In the genomic region with DNA sequence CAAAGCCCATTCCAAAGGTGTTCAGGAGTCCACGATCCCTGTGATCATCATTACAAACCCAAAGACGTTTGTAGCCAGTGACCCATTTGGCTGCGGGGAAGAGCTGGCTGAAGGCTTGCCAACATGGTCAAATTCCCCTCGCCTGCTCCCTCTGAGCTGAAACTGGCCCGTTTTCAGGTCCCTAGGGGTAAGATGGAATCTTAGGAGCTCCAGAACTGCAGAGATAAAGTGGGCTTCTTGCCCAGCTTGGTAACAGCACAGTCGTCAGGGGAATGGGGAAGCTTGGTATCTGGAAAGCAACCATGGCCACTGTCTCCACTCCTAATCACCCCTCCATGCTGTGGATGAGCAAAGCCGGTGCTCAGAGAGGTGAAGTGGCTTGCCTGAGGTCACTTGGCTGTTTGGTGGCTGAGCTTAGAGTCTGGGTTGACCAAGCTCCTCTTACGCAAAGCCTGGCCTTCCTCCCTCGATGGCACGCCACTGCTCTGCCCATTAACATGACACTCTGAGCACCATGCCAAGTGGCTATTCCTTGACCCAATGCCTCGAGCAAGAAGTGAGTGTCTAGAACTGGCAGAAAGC, we compare ENCODE assay signal across 13 cellular contexts.
DNase-seq lines count a peak whose midpoint lies in the region; ATAC-seq and TF ChIP-seq lines count a peak whose summit lies in the region.
"Had no signal": no experiment of that assay in that cellular context is flagged by ENCODE, and none has a peak within 500 bp of the region (broad histone marks: within the 10 kb centered on the region; RNA-seq: fewer than 3 reads in every experiment).

No MANE protein-coding gene starts in this region.

- H3K4me1 ChIP-seq in heart right ventricle: peaks cover 27 to 93% (median 80%) of the 10 kb centered on the region in 9 donors
- peaks cover 95% of the 10 kb centered on the region for H3K4me1 ChIP-seq in psoas muscle
- no peaks in the 10 kb centered on the region for H3K4me1 ChIP-seq in naive thymus-derived CD4-positive, alpha-beta T cell (ENCODE audit: control insufficient read depth in 2 of 2, insufficient read depth in 2 of 2, low read length in 2 of 2)

- intact Hi-C loops in heart right ventricle (cut with DNase I): loop anchor here in 1 of 10 donors (1.0 kb wide), 1 partner anchor 15 kb away; no protein-coding TSS in a partner anchor
- intact Hi-C loops in psoas muscle (cut with DNase I): loop anchor here in 1 of 2 donors (5.0 kb wide), 1 partner anchor 37 kb away; no protein-coding TSS in a partner anchor
- intact Hi-C loops in naive thymus-derived CD4-positive, alpha-beta T cell (cut with micrococcal nuclease): no loop called here
- intact Hi-C loops in activated T-helper 2 cell treated with anti-CD3 and anti-CD28 coated beads, Interferon-gamma antibody, Interleukin-2, Interleukin-4, amounts not matched to agents 10 μg/mL and 5 μg/mL and 100 μg/mL, durations not matched to agents 14 hours and 24 hours and 36 hours (cut with micrococcal nuclease): no loop called here

- in situ Hi-C loops in astrocyte of the cerebellum (cut with HindIII; ENCODE audit: low sequenced_read_pairs): no loop called here

- H3K36me3 ChIP-seq in heart right ventricle (peaks cover 0 to 16% (median 0%) of the 10 kb centered on the region in 9 donors), psoas muscle (ENCODE audit: insufficient read depth in 1 of 2, low read depth in 1 of 2) (peaks cover 0 to 7% of the 10 kb centered on the region in 2 donors)
- H3K36me3 ChIP-seq in naive thymus-derived CD4-positive, alpha-beta T cell (ENCODE audit: control insufficient read depth in 2 of 3, insufficient read depth in 3 of 3, low read length in 3 of 3): no peaks in the 10 kb centered on the region

- CTCF ChIA-PET in naive thymus-derived CD4-positive, alpha-beta T cell (lab: Charles Lee): no interaction called here

- POLR2A ChIA-PET in naive thymus-derived CD4-positive, alpha-beta T cell (lab: Charles Lee): interaction anchor here (1.3 kb wide), 1 partner anchor 18 kb away, joined by 3 read pairs; no protein-coding TSS in a partner anchor

- H3K4me3 ChIP-seq in astrocyte of the cerebellum (ENCODE audit: low read depth, low read length) (no peak overlapping the region), heart right ventricle (no peak overlapping the region), psoas muscle (no peak overlapping the region)
- H3K4me3 ChIP-seq in naive thymus-derived CD4-positive, alpha-beta T cell (ENCODE audit: low read length): no peak overlapping the region
- H3K4me3 ChIP-seq: BLaER1 treated with 17β-estradiol and CSF1 and Interleukin-3, amounts not matched to agents 10 nM and 100 nM had no signal

- peak overlapping the region in 4 of 10 donors; percentile 13 to 54 (median 30) for H3K27ac ChIP-seq in heart right ventricle
- peak overlapping the region; percentile 87 for H3K27ac ChIP-seq in psoas muscle
- H3K27ac ChIP-seq in naive thymus-derived CD4-positive, alpha-beta T cell (ENCODE audit: low read depth, low read length): no peak overlapping the region

- TF ChIP-seq CTCF in astrocyte of the cerebellum (IDR thresholded peaks at IDR 0.05; ENCODE audit: low read depth, low read length, missing control alignments) (no peak), heart right ventricle (IDR thresholded peaks at IDR 0.05) (no peak), psoas muscle (IDR thresholded peaks at IDR 0.05) (no peak)

- no peak overlapping the region for H3K4me3 Mint-ChIP-seq in naive thymus-derived CD4-positive, alpha-beta T cell
- H3K4me3 Mint-ChIP-seq in activated T-helper 2 cell treated with anti-CD3 and anti-CD28 coated beads, Interferon-gamma antibody, Interleukin-2, Interleukin-4, amounts not matched to agents 10 μg/mL and 5 μg/mL and 100 μg/mL, durations not matched to agents 14 hours and 24 hours and 36 hours (ENCODE audit: low read depth): no peak overlapping the region
- H3K4me3 Mint-ChIP-seq: activated T-cell treated with anti-CD3 and anti-CD28 coated beads, Interleukin-2, amount 50 U/mL, for 24 hours; IgD-negative memory B cell had no signal

- peaks cover 0 to 10% (median 0%) of the 10 kb centered on the region in 7 donors for H3K4me1 Mint-ChIP-seq in naive thymus-derived CD4-positive, alpha-beta T cell
- peaks cover 4% of the 10 kb centered on the region for H3K4me1 Mint-ChIP-seq in activated T-helper 2 cell treated with anti-CD3 and anti-CD28 coated beads, Interferon-gamma antibody, Interleukin-2, Interleukin-4, amounts not matched to agents 10 μg/mL and 5 μg/mL and 100 μg/mL, durations not matched to agents 14 hours and 24 hours and 36 hours (ENCODE audit: low read depth)

- peak overlapping the region in 1 of 9 donors; percentile 28 for H3K27ac Mint-ChIP-seq in naive thymus-derived CD4-positive, alpha-beta T cell
- no peak overlapping the region for H3K27ac Mint-ChIP-seq in activated T-helper 2 cell treated with anti-CD3 and anti-CD28 coated beads, Interferon-gamma antibody, Interleukin-2, Interleukin-4, amounts not matched to agents 10 μg/mL and 5 μg/mL and 100 μg/mL, durations not matched to agents 14 hours and 24 hours and 36 hours
- H3K27ac Mint-ChIP-seq: activated T-cell treated with anti-CD3 and anti-CD28 coated beads, Interleukin-2, amount 50 U/mL, for 24 hours; IgD-negative memory B cell had no signal

- H3K27me3 ChIP-seq in heart right ventricle (no peaks in the 10 kb centered on the region), psoas muscle (ENCODE audit: insufficient read depth in 3 of 3, low read length in 2 of 3) (no peaks in the 10 kb centered on the region)
- no peaks in the 10 kb centered on the region for H3K27me3 ChIP-seq in naive thymus-derived CD4-positive, alpha-beta T cell (ENCODE audit: control insufficient read depth in 2 of 2, insufficient read depth in 2 of 2, low read length in 2 of 2)
- H3K27me3 ChIP-seq: BLaER1 treated with 17β-estradiol and CSF1 and Interleukin-3, amounts not matched to agents 10 nM and 100 nM had no signal

- DNase-seq in AG20443 (ENCODE audit: low spot score) (peak; percentile 67), astrocyte of the cerebellum (ENCODE audit: low read depth) (peak; percentile 67), heart right ventricle (no peak), psoas muscle (peak; percentile 87 to 94), activated gamma-delta T cell treated with Interleukin-2 at 50 U/mL for 16 hours (no peak)
- no peak for DNase-seq in naive thymus-derived CD4-positive, alpha-beta T cell
- DNase-seq in activated T-helper 2 cell treated with anti-CD3 and anti-CD28 coated beads, Interferon-gamma antibody, Interleukin-2, Interleukin-4, amounts not matched to agents 10 μg/mL and 5 μg/mL and 100 μg/mL, durations not matched to agents 14 hours and 24 hours and 36 hours (ENCODE audit: low spot score): no peak
- DNase-seq: activated T-cell treated with anti-CD3 and anti-CD28 coated beads, Interleukin-2, amount 50 U/mL, for 24 hours; midbrain had no signal

- H3K27me3 Mint-ChIP-seq in naive thymus-derived CD4-positive, alpha-beta T cell: no peaks in the 10 kb centered on the region
- H3K27me3 Mint-ChIP-seq in activated T-helper 2 cell treated with anti-CD3 and anti-CD28 coated beads, Interferon-gamma antibody, Interleukin-2, Interleukin-4, amounts not matched to agents 10 μg/mL and 5 μg/mL and 100 μg/mL, durations not matched to agents 14 hours and 24 hours and 36 hours (ENCODE audit: low read depth): no peaks in the 10 kb centered on the region
- H3K27me3 Mint-ChIP-seq: activated T-cell treated with anti-CD3 and anti-CD28 coated beads, Interleukin-2, amount 50 U/mL, for 24 hours; IgD-negative memory B cell had no signal

- 26 to 33% methylated on average over 11 of the region's 11 CpGs for WGBS in heart right ventricle, 2 donors
- 16 to 18% (median 18%) methylated on average over 11 of the region's 11 CpGs for WGBS in psoas muscle, 3 donors

- no peaks in the 10 kb centered on the region for H3K9me3 ChIP-seq in heart right ventricle
- H3K9me3 ChIP-seq in psoas muscle: no peaks in the 10 kb centered on the region
- no peaks in the 10 kb centered on the region for H3K9me3 ChIP-seq in naive thymus-derived CD4-positive, alpha-beta T cell (ENCODE audit: control insufficient read depth in 2 of 3, low read length in 3 of 3)
- H3K9me3 ChIP-seq: BLaER1 treated with 17β-estradiol and CSF1 and Interleukin-3, amounts not matched to agents 10 nM and 100 nM had no signal

- no peaks in the 10 kb centered on the region for H3K9me3 Mint-ChIP-seq in naive thymus-derived CD4-positive, alpha-beta T cell
- no peaks in the 10 kb centered on the region for H3K9me3 Mint-ChIP-seq in activated T-helper 2 cell treated with anti-CD3 and anti-CD28 coated beads, Interferon-gamma antibody, Interleukin-2, Interleukin-4, amounts not matched to agents 10 μg/mL and 5 μg/mL and 100 μg/mL, durations not matched to agents 14 hours and 24 hours and 36 hours
- H3K9me3 Mint-ChIP-seq: activated T-cell treated with anti-CD3 and anti-CD28 coated beads, Interleukin-2, amount 50 U/mL, for 24 hours; IgD-negative memory B cell had no signal

- peaks cover 0 to 3% (median 0%) of the 10 kb centered on the region in 5 donors for H3K36me3 Mint-ChIP-seq in naive thymus-derived CD4-positive, alpha-beta T cell
- H3K36me3 Mint-ChIP-seq in activated T-helper 2 cell treated with anti-CD3 and anti-CD28 coated beads, Interferon-gamma antibody, Interleukin-2, Interleukin-4, amounts not matched to agents 10 μg/mL and 5 μg/mL and 100 μg/mL, durations not matched to agents 14 hours and 24 hours and 36 hours (ENCODE audit: low read depth): no peaks in the 10 kb centered on the region

- ATAC-seq in heart right ventricle (peak in 5 of 8 donors; percentile 3 to 66 (median 16)), psoas muscle (peak; percentile 75 to 80 (median 75)), HG02852 (IDR thresholded peaks at IDR 0.05; ENCODE audit: unreplicated experiment) (no peak)
- ATAC-seq in naive thymus-derived CD4-positive, alpha-beta T cell: no peak
- ATAC-seq: Panc1 had no signal

Comparison
In these comparisons a context has a peak if more than half of its experiments do, and no peak if none do; other contexts are left out.
1. DNase-seq: peak in AG20443 (single experiment), astrocyte of the cerebellum (single experiment) and psoas muscle (2 of 2); none in heart right ventricle (0 of 2), activated gamma-delta T cell treated with Interleukin-2 at 50 U/mL for 16 hours (single experiment), naive thymus-derived CD4-positive, alpha-beta T cell (0 of 9) and activated T-helper 2 cell treated with anti-CD3 and anti-CD28 coated beads, Interferon-gamma antibody, Interleukin-2, Interleukin-4, amounts not matched to agents 10 μg/mL and 5 μg/mL and 100 μg/mL, durations not matched to agents 14 hours and 24 hours and 36 hours (single experiment).
2. ATAC-seq: peak in heart right ventricle (5 of 8) and psoas muscle (4 of 4); none in HG02852 (single experiment) and naive thymus-derived CD4-positive, alpha-beta T cell (single experiment).